ENCODE assay signal across 8 cellular contexts in the genomic region with DNA sequence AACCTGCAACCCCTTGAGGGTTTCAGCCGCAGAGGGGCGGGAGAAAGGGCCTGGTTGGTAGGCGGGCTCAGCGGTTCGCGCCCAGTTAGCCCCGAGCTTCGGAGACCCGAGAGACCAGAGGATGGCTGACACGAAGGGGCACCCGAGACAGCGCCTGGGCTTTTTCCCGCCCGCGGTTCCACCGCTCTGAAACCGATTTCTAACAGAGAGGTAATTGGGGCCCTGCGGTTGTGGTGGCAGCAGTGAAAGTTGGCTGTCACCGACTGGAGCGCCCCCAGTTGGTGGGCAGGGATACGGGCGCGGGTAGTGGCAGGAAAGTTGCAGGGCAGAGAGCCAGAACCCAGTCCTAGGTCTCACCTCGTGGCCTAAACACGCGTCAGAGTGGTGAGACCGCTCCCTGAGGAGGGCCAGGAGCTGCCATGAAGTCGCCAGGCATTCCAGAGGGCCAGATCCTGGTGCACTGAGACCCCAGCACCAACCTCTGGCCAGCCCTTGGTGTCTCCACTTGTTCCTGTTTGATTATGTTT.
A peak's percentile ranks its signal among the peaks of the same experiment; 100 is the strongest.
DNase-seq lines count a peak whose midpoint lies in the region; ATAC-seq and TF ChIP-seq lines count a peak whose summit lies in the region.

No MANE protein-coding gene starts in this region.

- H3K27ac ChIP-seq in 22Rv1, result peak overlapping the region; percentile 92

- H3K27me3 Mint-ChIP-seq in central memory CD8-positive, alpha-beta T cell, result no peaks in the 10 kb centered on the region

- H3K4me1 Mint-ChIP-seq in central memory CD8-positive, alpha-beta T cell, result peaks cover 22% of the 10 kb centered on the region

- no peaks in the 10 kb centered on the region for H3K9me3 Mint-ChIP-seq in central memory CD8-positive, alpha-beta T cell

- ATAC-seq in GM18511 (IDR thresholded peaks at IDR 0.05; ENCODE audit: unreplicated experiment) (peak; percentile 63), HG03045 (IDR thresholded peaks at IDR 0.05; ENCODE audit: unreplicated experiment) (peak; percentile 55)
- peak; percentile 80 to 81 for ATAC-seq in activated CD4-positive, CD25-positive, alpha-beta regulatory T cell treated with anti-CD3 and anti-CD28 coated beads, Interleukin-2, amount 50 U/mL, for 24 hours
- peak; percentile 72 for ATAC-seq in central memory CD8-positive, alpha-beta T cell (replicated peaks; ENCODE audit: extremely low read depth, poor library complexity, severe bottlenecking)

- H3K4me3 Mint-ChIP-seq in central memory CD8-positive, alpha-beta T cell, result peak overlapping the region; percentile 92

- TF ChIP-seq CTCF in 22Rv1 (IDR thresholded peaks at IDR 0.05), result peak; percentile 92

- peaks cover 29% of the 10 kb centered on the region for H3K36me3 Mint-ChIP-seq in central memory CD8-positive, alpha-beta T cell (ENCODE audit: insufficient read depth)

- peak overlapping the region; percentile 76 for H3K27ac Mint-ChIP-seq in central memory CD8-positive, alpha-beta T cell (ENCODE audit: low read depth)

- DNase-seq in NCI-H2196 (lab: John Stamatoyannopoulos, UW; ENCODE audit: unreplicated experiment) (peak; percentile 76), left kidney (ENCODE audit: low read depth, low spot score) (peak; percentile 86)
- DNase-seq in central memory CD8-positive, alpha-beta T cell (ENCODE audit: low spot score in 2 of 2), result peak; percentile 69 to 80
- DNase-seq in stimulated activated CD4-positive, alpha-beta T cell treated with anti-CD3 and anti-CD28 coated beads, Interleukin-2, amount 100 ng/mL, for 48 hours, result peak; percentile 80 to 84

Comparison
In these comparisons a context has a peak if more than half of its experiments do, and no peak if none do; other contexts are left out.
1. Peak in every context shown above with its lines: DNase-seq, ATAC-seq and H3K27ac ChIP-seq.